In the genomic region with DNA sequence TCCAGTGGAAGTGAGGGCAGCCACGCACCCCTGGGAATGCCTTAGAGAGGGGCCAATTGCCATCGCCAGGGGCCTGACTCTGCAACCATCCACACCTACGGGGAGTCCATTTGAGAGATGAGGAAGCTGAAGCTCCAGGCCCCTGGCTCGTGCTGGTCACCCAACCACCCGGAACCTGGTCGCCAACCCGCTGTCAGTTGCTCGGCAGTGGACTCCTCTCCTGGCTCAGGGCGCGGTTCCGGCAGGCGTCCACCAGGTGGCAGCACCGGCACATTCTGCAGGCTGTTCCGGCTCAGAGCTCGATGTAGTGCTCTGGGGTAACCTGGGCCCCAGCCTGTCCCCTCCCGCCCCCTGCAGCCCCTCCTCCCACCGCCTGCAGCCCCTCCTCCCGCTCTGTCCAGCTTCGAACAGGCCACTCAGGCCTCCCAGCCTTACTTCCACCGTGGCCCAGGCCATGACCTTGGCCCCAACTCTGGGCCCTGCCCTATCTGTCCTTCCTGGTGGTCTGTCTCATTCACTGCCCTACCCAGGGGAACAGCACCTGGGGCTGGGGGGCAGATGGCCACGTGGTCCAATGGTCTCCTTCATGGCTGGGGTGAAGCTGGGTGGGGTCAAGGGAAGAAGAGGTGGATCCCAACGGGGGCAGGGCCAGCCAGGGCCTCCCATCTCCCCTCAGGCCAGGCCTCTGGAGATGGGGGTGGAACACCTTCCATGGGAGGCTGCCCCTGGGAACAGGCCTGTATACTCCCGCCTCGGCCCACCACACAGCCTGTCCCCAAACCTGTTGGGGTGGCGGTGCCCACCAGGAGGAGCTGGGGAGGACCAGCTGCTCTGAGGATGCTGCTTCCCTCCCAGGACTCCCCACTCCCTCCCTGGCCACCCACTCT, we compare ENCODE assay signal across 1 cellular context.
A peak's percentile ranks its signal among the peaks of the same experiment; 100 is the strongest.
TF ChIP-seq lines count a peak whose summit lies in the region.

No MANE protein-coding gene starts in this region.

TF ChIP-seq in HepG2, 621 proteins besides CTCF, POLR2A, EP300 and RAD21 (continued from another document and continues in another):
- TF ChIP-seq, protein P1, sequence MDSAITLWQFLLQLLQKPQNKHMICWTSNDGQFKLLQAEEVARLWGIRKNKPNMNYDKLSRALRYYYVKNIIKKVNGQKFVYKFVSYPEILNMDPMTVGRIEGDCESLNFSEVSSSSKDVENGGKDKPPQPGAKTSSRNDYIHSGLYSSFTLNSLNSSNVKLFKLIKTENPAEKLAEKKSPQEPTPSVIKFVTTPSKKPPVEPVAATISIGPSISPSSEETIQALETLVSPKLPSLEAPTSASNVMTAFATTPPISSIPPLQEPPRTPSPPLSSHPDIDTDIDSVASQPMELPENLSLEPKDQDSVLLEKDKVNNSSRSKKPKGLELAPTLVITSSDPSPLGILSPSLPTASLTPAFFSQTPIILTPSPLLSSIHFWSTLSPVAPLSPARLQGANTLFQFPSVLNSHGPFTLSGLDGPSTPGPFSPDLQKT (CRISPR knock-in tag; IDR thresholded peaks at IDR 0.05; ENCODE audit: borderline replicate concordance): no peak
- TF ChIP-seq, protein P2, sequence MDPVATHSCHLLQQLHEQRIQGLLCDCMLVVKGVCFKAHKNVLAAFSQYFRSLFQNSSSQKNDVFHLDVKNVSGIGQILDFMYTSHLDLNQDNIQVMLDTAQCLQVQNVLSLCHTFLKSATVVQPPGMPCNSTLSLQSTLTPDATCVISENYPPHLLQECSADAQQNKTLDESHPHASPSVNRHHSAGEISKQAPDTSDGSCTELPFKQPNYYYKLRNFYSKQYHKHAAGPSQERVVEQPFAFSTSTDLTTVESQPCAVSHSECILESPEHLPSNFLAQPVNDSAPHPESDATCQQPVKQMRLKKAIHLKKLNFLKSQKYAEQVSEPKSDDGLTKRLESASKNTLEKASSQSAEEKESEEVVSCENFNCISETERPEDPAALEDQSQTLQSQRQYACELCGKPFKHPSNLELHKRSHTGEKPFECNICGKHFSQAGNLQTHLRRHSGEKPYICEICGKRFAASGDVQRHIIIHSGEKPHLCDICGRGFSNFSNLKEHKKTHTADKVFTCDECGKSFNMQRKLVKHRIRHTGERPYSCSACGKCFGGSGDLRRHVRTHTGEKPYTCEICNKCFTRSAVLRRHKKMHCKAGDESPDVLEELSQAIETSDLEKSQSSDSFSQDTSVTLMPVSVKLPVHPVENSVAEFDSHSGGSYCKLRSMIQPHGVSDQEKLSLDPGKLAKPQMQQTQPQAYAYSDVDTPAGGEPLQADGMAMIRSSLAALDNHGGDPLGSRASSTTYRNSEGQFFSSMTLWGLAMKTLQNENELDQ (CRISPR knock-in tag; IDR thresholded peaks at IDR 0.05; ENCODE audit: borderline replicate concordance): no peak
- TF ChIP-seq MIER3 (CRISPR knock-in tag; IDR thresholded peaks at IDR 0.05; ENCODE audit: borderline replicate concordance): no peak; the same call in 1 of the 2 replicates
- peak; percentile 92 for TF ChIP-seq KDM2A (CRISPR knock-in tag; IDR thresholded peaks at IDR 0.05; ENCODE audit: borderline replicate concordance, low read depth)
- 0 out of 2 replicates have a peak, but pooled peaks have one; percentile 85 for TF ChIP-seq ZNF230 (CRISPR knock-in tag; IDR thresholded peaks at IDR 0.05)
- no peak for TF ChIP-seq ZNF572 (CRISPR knock-in tag; IDR thresholded peaks at IDR 0.05)
- TF ChIP-seq, protein P3, sequence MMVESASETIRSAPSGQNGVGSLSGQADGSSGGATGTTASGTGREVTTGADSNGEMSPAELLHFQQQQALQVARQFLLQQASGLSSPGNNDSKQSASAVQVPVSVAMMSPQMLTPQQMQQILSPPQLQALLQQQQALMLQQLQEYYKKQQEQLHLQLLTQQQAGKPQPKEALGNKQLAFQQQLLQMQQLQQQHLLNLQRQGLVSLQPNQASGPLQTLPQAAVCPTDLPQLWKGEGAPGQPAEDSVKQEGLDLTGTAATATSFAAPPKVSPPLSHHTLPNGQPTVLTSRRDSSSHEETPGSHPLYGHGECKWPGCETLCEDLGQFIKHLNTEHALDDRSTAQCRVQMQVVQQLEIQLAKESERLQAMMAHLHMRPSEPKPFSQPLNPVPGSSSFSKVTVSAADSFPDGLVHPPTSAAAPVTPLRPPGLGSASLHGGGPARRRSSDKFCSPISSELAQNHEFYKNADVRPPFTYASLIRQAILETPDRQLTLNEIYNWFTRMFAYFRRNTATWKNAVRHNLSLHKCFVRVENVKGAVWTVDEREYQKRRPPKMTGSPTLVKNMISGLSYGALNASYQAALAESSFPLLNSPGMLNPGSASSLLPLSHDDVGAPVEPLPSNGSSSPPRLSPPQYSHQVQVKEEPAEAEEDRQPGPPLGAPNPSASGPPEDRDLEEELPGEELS (CRISPR knock-in tag; IDR thresholded peaks at IDR 0.05): no peak
- no peak for TF ChIP-seq PCBP2 (optimal IDR thresholded peaks at IDR 0.05; ENCODE audit: low read depth, low read length, poor library complexity, severe bottlenecking)
- no peak; the same call in 1 of the 2 replicates for TF ChIP-seq POLR2AphosphoS2 (IDR thresholded peaks at IDR 0.05; ENCODE audit: low read depth, low read length)
- TF ChIP-seq SYNCRIP (IDR thresholded peaks at IDR 0.05; ENCODE audit: insufficient read depth, low read depth, low read length): no peak
- TF ChIP-seq, protein P4, sequence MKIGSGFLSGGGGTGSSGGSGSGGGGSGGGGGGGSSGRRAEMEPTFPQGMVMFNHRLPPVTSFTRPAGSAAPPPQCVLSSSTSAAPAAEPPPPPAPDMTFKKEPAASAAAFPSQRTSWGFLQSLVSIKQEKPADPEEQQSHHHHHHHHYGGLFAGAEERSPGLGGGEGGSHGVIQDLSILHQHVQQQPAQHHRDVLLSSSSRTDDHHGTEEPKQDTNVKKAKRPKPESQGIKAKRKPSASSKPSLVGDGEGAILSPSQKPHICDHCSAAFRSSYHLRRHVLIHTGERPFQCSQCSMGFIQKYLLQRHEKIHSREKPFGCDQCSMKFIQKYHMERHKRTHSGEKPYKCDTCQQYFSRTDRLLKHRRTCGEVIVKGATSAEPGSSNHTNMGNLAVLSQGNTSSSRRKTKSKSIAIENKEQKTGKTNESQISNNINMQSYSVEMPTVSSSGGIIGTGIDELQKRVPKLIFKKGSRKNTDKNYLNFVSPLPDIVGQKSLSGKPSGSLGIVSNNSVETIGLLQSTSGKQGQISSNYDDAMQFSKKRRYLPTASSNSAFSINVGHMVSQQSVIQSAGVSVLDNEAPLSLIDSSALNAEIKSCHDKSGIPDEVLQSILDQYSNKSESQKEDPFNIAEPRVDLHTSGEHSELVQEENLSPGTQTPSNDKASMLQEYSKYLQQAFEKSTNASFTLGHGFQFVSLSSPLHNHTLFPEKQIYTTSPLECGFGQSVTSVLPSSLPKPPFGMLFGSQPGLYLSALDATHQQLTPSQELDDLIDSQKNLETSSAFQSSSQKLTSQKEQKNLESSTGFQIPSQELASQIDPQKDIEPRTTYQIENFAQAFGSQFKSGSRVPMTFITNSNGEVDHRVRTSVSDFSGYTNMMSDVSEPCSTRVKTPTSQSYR (CRISPR knock-in tag; IDR thresholded peaks at IDR 0.05; ENCODE audit: borderline replicate concordance): peak; percentile 81; the same call in 1 of the 2 replicates
- no peak for TF ChIP-seq ZNF234 (CRISPR knock-in tag; conservative IDR thresholded peaks at IDR 0.05)
- TF ChIP-seq, protein P5, sequence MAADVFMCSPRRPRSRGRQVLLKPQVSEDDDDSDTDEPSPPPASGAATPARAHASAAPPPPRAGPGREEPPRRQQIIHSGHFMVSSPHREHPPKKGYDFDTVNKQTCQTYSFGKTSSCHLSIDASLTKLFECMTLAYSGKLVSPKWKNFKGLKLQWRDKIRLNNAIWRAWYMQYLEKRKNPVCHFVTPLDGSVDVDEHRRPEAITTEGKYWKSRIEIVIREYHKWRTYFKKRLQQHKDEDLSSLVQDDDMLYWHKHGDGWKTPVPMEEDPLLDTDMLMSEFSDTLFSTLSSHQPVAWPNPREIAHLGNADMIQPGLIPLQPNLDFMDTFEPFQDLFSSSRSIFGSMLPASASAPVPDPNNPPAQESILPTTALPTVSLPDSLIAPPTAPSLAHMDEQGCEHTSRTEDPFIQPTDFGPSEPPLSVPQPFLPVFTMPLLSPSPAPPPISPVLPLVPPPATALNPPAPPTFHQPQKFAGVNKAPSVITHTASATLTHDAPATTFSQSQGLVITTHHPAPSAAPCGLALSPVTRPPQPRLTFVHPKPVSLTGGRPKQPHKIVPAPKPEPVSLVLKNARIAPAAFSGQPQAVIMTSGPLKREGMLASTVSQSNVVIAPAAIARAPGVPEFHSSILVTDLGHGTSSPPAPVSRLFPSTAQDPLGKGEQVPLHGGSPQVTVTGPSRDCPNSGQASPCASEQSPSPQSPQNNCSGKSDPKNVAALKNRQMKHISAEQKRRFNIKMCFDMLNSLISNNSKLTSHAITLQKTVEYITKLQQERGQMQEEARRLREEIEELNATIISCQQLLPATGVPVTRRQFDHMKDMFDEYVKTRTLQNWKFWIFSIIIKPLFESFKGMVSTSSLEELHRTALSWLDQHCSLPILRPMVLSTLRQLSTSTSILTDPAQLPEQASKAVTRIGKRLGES (CRISPR knock-in tag; IDR thresholded peaks at IDR 0.05; ENCODE audit: borderline replicate concordance): no peak
- TF ChIP-seq, protein P6, sequence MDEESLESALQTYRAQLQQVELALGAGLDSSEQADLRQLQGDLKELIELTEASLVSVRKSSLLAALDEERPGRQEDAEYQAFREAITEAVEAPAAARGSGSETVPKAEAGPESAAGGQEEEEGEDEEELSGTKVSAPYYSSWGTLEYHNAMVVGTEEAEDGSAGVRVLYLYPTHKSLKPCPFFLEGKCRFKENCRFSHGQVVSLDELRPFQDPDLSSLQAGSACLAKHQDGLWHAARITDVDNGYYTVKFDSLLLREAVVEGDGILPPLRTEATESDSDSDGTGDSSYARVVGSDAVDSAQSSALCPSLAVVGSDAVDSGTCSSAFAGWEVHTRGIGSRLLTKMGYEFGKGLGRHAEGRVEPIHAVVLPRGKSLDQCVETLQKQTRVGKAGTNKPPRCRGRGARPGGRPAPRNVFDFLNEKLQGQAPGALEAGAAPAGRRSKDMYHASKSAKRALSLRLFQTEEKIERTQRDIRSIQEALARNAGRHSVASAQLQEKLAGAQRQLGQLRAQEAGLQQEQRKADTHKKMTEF (CRISPR knock-in tag; IDR thresholded peaks at IDR 0.05): no peak
- TF ChIP-seq, protein P7, sequence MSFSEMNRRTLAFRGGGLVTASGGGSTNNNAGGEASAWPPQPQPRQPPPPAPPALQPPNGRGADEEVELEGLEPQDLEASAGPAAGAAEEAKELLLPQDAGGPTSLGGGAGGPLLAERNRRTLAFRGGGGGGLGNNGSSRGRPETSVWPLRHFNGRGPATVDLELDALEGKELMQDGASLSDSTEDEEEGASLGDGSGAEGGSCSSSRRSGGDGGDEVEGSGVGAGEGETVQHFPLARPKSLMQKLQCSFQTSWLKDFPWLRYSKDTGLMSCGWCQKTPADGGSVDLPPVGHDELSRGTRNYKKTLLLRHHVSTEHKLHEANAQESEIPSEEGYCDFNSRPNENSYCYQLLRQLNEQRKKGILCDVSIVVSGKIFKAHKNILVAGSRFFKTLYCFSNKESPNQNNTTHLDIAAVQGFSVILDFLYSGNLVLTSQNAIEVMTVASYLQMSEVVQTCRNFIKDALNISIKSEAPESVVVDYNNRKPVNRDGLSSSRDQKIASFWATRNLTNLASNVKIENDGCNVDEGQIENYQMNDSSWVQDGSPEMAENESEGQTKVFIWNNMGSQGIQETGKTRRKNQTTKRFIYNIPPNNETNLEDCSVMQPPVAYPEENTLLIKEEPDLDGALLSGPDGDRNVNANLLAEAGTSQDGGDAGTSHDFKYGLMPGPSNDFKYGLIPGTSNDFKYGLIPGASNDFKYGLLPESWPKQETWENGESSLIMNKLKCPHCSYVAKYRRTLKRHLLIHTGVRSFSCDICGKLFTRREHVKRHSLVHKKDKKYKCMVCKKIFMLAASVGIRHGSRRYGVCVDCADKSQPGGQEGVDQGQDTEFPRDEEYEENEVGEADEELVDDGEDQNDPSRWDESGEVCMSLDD (CRISPR knock-in tag; IDR thresholded peaks at IDR 0.05; ENCODE audit: borderline replicate concordance): peak; percentile 58; the same call in 1 of the 2 replicates
- no peak; the same call in none of the 2 replicates for TF ChIP-seq HOXA3 (CRISPR knock-in tag; IDR thresholded peaks at IDR 0.05)
- TF ChIP-seq SP2 (CRISPR knock-in tag; IDR thresholded peaks at IDR 0.05): no peak
- TF ChIP-seq RBM39 (IDR thresholded peaks at IDR 0.05; ENCODE audit: low read depth, low read length, poor library complexity, severe bottlenecking): peak; percentile 58
- TF ChIP-seq, protein P8, sequence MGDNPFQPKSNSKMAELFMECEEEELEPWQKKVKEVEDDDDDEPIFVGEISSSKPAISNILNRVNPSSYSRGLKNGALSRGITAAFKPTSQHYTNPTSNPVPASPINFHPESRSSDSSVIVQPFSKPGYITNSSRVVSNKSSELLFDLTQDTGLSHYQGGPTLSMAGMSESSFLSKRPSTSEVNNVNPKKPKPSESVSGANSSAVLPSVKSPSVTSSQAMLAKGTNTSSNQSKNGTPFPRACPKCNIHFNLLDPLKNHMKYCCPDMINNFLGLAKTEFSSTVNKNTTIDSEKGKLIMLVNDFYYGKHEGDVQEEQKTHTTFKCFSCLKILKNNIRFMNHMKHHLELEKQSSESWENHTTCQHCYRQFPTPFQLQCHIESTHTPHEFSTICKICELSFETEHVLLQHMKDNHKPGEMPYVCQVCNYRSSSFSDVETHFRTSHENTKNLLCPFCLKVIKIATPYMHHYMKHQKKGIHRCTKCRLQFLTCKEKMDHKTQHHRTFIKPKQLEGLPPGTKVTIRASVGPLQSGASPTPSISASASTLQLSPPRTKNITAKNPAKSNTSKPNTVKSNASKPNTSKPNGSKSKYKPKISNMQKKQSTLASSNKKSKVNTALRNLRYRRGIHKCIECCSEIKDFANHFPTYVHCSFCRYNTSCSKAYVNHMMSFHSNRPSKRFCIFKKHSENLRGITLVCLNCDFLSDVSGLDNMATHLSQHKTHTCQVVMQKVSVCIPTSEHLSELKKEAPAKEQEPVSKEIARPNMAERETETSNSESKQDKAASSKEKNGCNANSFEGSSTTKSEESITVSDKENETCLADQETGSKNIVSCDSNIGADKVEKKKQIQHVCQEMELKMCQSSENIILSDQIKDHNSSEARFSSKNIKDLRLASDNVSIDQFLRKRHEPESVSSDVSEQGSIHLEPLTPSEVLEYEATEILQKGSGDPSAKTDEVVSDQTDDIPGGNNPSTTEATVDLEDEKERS (CRISPR knock-in tag; IDR thresholded peaks at IDR 0.05): no peak
- no peak for TF ChIP-seq MATR3 (CRISPR knock-in tag; IDR thresholded peaks at IDR 0.05)
- TF ChIP-seq, protein P9, sequence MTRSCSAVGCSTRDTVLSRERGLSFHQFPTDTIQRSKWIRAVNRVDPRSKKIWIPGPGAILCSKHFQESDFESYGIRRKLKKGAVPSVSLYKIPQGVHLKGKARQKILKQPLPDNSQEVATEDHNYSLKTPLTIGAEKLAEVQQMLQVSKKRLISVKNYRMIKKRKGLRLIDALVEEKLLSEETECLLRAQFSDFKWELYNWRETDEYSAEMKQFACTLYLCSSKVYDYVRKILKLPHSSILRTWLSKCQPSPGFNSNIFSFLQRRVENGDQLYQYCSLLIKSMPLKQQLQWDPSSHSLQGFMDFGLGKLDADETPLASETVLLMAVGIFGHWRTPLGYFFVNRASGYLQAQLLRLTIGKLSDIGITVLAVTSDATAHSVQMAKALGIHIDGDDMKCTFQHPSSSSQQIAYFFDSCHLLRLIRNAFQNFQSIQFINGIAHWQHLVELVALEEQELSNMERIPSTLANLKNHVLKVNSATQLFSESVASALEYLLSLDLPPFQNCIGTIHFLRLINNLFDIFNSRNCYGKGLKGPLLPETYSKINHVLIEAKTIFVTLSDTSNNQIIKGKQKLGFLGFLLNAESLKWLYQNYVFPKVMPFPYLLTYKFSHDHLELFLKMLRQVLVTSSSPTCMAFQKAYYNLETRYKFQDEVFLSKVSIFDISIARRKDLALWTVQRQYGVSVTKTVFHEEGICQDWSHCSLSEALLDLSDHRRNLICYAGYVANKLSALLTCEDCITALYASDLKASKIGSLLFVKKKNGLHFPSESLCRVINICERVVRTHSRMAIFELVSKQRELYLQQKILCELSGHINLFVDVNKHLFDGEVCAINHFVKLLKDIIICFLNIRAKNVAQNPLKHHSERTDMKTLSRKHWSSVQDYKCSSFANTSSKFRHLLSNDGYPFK (CRISPR knock-in tag; IDR thresholded peaks at IDR 0.05; ENCODE audit: borderline replicate concordance): peak; percentile 57; the same call in 1 of the 2 replicates
- TF ChIP-seq SMYD3 (CRISPR knock-in tag; IDR thresholded peaks at IDR 0.05): no peak
- TF ChIP-seq GABPB1 (CRISPR knock-in tag; IDR thresholded peaks at IDR 0.05): peak; percentile 74
- 0 out of 2 replicates have a peak, but pooled peaks have one; percentile 25 for TF ChIP-seq ZNF768 (CRISPR knock-in tag; IDR thresholded peaks at IDR 0.05)
- TF ChIP-seq NBN (conservative IDR thresholded peaks at IDR 0.05): no peak
